In the genomic region with DNA sequence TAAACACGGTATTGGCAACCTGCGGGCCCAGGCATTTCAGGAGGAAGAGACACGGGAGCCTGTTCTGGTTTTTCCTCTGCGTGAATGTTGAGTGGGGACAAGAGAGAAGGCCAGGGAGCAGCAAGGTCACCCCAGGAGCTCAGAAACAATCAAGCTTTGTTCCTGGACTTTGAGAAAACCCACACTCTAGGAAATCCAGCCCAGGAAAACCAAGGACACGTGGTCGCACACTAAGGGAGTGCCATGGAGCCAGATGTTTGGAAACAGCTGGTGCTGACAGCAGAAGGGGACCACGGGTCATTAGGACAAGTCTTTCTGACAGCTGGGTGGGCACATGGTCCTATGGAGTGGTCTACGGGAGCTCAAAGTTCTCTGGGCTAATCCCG, we compare ENCODE assay signal across 1 cellular context.
A peak's percentile ranks its signal among the peaks of the same experiment; 100 is the strongest.
TF ChIP-seq lines count a peak whose summit lies in the region.

No MANE protein-coding gene starts in this region.

TF ChIP-seq in HepG2, 621 proteins besides CTCF, POLR2A, EP300 and RAD21 (continued from another document and continues in another):
- TF ChIP-seq, protein P1, sequence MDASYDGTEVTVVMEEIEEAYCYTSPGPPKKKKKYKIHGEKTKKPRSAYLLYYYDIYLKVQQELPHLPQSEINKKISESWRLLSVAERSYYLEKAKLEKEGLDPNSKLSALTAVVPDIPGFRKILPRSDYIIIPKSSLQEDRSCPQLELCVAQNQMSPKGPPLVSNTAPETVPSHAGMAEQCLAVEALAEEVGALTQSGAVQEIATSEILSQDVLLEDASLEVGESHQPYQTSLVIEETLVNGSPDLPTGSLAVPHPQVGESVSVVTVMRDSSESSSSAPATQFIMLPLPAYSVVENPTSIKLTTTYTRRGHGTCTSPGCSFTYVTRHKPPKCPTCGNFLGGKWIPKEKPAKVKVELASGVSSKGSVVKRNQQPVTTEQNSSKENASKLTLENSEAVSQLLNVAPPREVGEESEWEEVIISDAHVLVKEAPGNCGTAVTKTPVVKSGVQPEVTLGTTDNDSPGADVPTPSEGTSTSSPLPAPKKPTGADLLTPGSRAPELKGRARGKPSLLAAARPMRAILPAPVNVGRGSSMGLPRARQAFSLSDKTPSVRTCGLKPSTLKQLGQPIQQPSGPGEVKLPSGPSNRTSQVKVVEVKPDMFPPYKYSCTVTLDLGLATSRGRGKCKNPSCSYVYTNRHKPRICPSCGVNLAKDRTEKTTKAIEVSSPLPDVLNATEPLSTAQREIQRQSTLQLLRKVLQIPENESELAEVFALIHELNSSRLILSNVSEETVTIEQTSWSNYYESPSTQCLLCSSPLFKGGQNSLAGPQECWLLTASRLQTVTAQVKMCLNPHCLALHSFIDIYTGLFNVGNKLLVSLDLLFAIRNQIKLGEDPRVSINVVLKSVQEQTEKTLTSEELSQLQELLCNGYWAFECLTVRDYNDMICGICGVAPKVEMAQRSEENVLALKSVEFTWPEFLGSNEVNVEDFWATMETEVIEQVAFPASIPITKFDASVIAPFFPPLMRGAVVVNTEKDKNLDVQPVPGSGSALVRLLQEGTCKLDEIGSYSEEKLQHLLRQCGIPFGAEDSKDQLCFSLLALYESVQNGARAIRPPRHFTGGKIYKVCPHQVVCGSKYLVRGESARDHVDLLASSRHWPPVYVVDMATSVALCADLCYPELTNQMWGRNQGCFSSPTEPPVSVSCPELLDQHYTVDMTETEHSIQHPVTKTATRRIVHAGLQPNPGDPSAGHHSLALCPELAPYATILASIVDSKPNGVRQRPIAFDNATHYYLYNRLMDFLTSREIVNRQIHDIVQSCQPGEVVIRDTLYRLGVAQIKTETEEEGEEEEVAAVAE (CRISPR knock-in tag; IDR thresholded peaks at IDR 0.05; ENCODE audit: borderline replicate concordance): peak; percentile 61; the same call in 1 of the 2 replicates
- peak; percentile 50; the same call in 1 of the 2 replicates for TF ChIP-seq ZSCAN31 (CRISPR knock-in tag; IDR thresholded peaks at IDR 0.05; ENCODE audit: low read depth)
- no peak for TF ChIP-seq MLLT10 (CRISPR knock-in tag; IDR thresholded peaks at IDR 0.05)
- no peak; the same call in 1 of the 2 replicates for TF ChIP-seq KDM5B (CRISPR knock-in tag; IDR thresholded peaks at IDR 0.05; ENCODE audit: borderline replicate concordance)
- TF ChIP-seq SETDB1 (CRISPR knock-in tag; IDR thresholded peaks at IDR 0.05; ENCODE audit: borderline replicate concordance): no peak
- TF ChIP-seq HNRNPLL (IDR thresholded peaks at IDR 0.05; ENCODE audit: low read depth, low read length, poor library complexity, severe bottlenecking): no peak
- no peak for TF ChIP-seq ATF7-NPFF (CRISPR knock-in tag; IDR thresholded peaks at IDR 0.05; ENCODE audit: low read depth)
- no peak for TF ChIP-seq POLR2G (IDR thresholded peaks at IDR 0.05; ENCODE audit: low read depth, low read length)
- TF ChIP-seq, protein P2, sequence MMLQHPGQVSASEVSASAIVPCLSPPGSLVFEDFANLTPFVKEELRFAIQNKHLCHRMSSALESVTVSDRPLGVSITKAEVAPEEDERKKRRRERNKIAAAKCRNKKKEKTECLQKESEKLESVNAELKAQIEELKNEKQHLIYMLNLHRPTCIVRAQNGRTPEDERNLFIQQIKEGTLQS (CRISPR knock-in tag; IDR thresholded peaks at IDR 0.05): no peak
- TF ChIP-seq ZBTB3 (CRISPR knock-in tag; IDR thresholded peaks at IDR 0.05; ENCODE audit: borderline replicate concordance, low read depth): no peak
- no peak for TF ChIP-seq ZNF619 (CRISPR knock-in tag; IDR thresholded peaks at IDR 0.05)
- TF ChIP-seq, protein P3, sequence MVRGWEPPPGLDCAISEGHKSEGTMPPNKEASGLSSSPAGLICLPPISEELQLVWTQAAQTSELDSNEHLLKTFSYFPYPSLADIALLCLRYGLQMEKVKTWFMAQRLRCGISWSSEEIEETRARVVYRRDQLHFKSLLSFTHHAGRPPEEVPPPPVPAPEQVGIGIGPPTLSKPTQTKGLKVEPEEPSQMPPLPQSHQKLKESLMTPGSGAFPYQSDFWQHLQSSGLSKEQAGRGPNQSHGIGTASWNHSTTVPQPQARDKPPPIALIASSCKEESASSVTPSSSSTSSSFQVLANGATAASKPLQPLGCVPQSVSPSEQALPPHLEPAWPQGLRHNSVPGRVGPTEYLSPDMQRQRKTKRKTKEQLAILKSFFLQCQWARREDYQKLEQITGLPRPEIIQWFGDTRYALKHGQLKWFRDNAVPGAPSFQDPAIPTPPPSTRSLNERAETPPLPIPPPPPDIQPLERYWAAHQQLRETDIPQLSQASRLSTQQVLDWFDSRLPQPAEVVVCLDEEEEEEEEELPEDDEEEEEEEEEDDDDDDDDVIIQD (CRISPR knock-in tag; IDR thresholded peaks at IDR 0.05; ENCODE audit: low read depth): peak; percentile 51; the same call in 1 of the 2 replicates
- no peak for TF ChIP-seq TMF1 (CRISPR knock-in tag; IDR thresholded peaks at IDR 0.05; ENCODE audit: low read depth)
- TF ChIP-seq, protein P4, sequence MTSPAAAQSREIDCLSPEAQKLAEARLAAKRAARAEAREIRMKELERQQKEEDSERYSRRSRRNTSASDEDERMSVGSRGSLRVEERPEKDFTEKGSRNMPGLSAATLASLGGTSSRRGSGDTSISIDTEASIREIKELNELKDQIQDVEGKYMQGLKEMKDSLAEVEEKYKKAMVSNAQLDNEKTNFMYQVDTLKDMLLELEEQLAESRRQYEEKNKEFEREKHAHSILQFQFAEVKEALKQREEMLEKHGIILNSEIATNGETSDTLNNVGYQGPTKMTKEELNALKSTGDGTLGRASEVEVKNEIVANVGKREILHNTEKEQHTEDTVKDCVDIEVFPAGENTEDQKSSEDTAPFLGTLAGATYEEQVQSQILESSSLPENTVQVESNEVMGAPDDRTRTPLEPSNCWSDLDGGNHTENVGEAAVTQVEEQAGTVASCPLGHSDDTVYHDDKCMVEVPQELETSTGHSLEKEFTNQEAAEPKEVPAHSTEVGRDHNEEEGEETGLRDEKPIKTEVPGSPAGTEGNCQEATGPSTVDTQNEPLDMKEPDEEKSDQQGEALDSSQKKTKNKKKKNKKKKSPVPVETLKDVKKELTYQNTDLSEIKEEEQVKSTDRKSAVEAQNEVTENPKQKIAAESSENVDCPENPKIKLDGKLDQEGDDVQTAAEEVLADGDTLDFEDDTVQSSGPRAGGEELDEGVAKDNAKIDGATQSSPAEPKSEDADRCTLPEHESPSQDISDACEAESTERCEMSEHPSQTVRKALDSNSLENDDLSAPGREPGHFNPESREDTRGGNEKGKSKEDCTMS (CRISPR knock-in tag; conservative IDR thresholded peaks at IDR 0.05): no peak
- TF ChIP-seq, protein P5, sequence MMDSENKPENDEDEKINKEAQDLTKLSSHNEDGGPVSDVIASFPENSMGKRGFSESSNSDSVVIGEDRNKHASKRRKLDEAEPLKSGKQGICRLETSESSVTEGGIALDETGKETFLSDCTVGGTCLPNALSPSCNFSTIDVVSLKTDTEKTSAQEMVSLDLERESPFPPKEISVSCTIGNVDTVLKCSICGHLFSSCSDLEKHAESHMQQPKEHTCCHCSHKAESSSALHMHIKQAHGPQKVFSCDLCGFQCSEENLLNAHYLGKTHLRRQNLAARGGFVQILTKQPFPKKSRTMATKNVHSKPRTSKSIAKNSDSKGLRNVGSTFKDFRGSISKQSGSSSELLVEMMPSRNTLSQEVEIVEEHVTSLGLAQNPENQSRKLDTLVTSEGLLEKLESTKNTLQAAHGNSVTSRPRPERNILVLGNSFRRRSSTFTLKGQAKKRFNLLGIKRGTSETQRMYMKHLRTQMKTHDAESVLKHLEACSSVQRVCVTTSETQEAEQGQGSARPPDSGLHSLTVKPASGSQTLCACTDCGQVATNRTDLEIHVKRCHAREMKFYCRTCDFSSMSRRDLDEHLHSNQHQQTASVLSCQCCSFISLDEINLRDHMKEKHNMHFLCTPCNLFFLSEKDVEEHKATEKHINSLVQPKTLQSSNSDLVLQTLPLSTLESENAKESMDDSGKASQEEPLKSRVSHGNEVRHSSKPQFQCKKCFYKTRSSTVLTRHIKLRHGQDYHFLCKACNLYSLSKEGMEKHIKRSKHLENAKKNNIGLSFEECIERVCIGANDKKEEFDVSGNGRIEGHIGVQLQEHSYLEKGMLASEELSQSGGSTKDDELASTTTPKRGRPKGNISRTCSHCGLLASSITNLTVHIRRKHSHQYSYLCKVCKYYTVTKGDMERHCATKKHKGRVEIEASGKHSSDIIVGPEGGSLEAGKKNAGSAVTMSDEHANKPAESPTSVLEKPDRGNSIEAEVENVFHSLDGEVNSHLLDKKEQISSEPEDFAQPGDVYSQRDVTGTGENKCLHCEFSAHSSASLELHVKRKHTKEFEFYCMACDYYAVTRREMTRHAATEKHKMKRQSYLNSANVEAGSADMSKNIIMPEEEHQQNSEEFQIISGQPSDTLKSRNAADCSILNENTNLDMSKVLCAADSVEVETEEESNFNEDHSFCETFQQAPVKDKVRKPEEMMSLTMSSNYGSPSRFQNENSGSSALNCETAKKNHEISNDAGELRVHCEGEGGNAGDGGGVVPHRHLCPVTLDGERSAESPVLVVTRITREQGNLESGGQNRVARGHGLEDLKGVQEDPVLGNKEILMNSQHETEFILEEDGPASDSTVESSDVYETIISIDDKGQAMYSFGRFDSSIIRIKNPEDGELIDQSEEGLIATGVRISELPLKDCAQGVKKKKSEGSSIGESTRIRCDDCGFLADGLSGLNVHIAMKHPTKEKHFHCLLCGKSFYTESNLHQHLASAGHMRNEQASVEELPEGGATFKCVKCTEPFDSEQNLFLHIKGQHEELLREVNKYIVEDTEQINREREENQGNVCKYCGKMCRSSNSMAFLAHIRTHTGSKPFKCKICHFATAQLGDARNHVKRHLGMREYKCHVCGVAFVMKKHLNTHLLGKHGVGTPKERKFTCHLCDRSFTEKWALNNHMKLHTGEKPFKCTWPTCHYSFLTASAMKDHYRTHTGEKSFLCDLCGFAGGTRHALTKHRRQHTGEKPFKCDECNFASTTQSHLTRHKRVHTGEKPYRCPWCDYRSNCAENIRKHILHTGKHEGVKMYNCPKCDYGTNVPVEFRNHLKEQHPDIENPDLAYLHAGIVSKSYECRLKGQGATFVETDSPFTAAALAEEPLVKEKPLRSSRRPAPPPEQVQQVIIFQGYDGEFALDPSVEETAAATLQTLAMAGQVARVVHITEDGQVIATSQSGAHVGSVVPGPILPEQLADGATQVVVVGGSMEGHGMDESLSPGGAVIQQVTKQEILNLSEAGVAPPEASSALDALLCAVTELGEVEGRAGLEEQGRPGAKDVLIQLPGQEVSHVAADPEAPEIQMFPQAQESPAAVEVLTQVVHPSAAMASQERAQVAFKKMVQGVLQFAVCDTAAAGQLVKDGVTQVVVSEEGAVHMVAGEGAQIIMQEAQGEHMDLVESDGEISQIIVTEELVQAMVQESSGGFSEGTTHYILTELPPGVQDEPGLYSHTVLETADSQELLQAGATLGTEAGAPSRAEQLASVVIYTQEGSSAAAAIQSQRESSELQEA (CRISPR knock-in tag; IDR thresholded peaks at IDR 0.05; ENCODE audit: not compliant biosample characterization): no peak
- TF ChIP-seq CREB1 (IDR thresholded peaks at IDR 0.05): no peak
- peak; percentile 34; the same call in 1 of the 2 replicates for TF ChIP-seq CREB1 (CRISPR knock-in tag; IDR thresholded peaks at IDR 0.05)
- TF ChIP-seq RFXAP (CRISPR knock-in tag; IDR thresholded peaks at IDR 0.05; ENCODE audit: borderline replicate concordance): no peak
- TF ChIP-seq NCOR1 (IDR thresholded peaks at IDR 0.05; ENCODE audit: borderline replicate concordance, low read length): peak; percentile 82; the same call in 1 of the 2 replicates
- TF ChIP-seq, protein P6, sequence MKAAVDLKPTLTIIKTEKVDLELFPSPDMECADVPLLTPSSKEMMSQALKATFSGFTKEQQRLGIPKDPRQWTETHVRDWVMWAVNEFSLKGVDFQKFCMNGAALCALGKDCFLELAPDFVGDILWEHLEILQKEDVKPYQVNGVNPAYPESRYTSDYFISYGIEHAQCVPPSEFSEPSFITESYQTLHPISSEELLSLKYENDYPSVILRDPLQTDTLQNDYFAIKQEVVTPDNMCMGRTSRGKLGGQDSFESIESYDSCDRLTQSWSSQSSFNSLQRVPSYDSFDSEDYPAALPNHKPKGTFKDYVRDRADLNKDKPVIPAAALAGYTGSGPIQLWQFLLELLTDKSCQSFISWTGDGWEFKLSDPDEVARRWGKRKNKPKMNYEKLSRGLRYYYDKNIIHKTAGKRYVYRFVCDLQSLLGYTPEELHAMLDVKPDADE (CRISPR knock-in tag; IDR thresholded peaks at IDR 0.05): no peak
- peak; percentile 93 for TF ChIP-seq HDAC1 (CRISPR knock-in tag; IDR thresholded peaks at IDR 0.05)
- TF ChIP-seq, protein P7, sequence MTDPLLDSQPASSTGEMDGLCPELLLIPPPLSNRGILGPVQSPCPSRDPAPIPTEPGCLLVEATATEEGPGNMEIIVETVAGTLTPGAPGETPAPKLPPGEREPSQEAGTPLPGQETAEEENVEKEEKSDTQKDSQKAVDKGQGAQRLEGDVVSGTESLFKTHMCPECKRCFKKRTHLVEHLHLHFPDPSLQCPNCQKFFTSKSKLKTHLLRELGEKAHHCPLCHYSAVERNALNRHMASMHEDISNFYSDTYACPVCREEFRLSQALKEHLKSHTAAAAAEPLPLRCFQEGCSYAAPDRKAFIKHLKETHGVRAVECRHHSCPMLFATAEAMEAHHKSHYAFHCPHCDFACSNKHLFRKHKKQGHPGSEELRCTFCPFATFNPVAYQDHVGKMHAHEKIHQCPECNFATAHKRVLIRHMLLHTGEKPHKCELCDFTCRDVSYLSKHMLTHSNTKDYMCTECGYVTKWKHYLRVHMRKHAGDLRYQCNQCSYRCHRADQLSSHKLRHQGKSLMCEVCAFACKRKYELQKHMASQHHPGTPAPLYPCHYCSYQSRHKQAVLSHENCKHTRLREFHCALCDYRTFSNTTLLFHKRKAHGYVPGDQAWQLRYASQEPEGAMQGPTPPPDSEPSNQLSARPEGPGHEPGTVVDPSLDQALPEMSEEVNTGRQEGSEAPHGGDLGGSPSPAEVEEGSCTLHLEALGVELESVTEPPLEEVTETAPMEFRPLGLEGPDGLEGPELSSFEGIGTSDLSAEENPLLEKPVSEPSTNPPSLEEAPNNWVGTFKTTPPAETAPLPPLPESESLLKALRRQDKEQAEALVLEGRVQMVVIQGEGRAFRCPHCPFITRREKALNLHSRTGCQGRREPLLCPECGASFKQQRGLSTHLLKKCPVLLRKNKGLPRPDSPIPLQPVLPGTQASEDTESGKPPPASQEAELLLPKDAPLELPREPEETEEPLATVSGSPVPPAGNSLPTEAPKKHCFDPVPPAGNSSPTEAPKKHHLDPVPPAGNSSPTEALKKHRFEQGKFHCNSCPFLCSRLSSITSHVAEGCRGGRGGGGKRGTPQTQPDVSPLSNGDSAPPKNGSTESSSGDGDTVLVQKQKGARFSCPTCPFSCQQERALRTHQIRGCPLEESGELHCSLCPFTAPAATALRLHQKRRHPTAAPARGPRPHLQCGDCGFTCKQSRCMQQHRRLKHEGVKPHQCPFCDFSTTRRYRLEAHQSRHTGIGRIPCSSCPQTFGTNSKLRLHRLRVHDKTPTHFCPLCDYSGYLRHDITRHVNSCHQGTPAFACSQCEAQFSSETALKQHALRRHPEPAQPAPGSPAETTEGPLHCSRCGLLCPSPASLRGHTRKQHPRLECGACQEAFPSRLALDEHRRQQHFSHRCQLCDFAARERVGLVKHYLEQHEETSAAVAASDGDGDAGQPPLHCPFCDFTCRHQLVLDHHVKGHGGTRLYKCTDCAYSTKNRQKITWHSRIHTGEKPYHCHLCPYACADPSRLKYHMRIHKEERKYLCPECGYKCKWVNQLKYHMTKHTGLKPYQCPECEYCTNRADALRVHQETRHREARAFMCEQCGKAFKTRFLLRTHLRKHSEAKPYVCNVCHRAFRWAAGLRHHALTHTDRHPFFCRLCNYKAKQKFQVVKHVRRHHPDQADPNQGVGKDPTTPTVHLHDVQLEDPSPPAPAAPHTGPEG (CRISPR knock-in tag; IDR thresholded peaks at IDR 0.05): no peak
- TF ChIP-seq ZKSCAN8 (CRISPR knock-in tag; IDR thresholded peaks at IDR 0.05; ENCODE audit: borderline replicate concordance): 0 out of 2 replicates have a peak, but pooled peaks have one; percentile 21
- TF ChIP-seq ZNF317 (CRISPR knock-in tag; IDR thresholded peaks at IDR 0.05): no peak
- TF ChIP-seq TCF7 (IDR thresholded peaks at IDR 0.05; ENCODE audit: low read depth): no peak; the same call in 1 of the 2 replicates
- no peak for TF ChIP-seq SRSF4 (IDR thresholded peaks at IDR 0.05; ENCODE audit: low read depth, low read length, poor library complexity, severe bottlenecking)
- TF ChIP-seq PHF5A (CRISPR knock-in tag; IDR thresholded peaks at IDR 0.05; ENCODE audit: low read depth, unreplicated experiment): no peak
- TF ChIP-seq PHF20 (CRISPR knock-in tag; IDR thresholded peaks at IDR 0.05): no peak
- no peak for TF ChIP-seq ONECUT2 (CRISPR knock-in tag; IDR thresholded peaks at IDR 0.05)
